8 cellular contexts compared by ENCODE assay signal in the genomic region with DNA sequence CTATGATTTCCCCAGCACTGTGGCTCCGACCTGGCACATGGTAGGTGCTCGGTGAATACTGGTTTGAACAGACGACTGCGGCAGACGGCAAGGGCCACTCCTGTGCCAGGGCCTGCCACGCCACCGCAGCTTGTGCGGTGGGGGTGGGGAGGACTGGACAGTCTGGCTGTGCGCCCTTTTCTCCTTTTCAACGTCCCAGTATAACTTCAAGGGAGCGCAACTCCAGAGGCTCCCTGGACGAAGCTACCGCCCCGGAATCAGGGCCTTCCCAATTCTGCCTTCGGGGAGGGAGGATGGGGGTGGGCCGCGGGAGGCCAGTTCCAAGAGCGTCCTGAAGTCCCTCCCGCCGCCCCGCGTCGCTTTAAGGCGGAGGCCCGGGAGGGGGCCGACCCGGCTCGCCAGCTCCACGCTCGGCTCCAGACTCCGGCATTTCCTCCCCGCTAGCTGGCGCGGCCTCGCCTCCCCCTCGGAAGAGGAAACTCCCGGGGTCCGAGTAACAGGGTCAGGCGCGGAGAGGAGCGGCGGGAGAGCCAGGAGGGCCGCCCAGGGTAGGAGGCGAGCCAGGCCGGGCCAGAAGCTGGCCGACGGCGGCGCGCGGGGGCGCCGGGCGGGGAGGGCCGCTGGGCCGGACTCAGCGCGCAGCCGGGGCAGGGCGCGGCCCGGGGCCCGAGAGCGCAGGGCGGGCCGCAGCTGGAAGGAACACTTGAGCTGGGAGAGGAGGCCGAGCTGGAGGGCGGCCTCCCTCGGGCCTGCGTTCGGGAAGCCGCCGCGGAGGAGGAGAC. TPM values are rescaled to one million over a fixed set of nuclear protein-coding genes. Genes with fewer than 3 reads are reported as not detected.
DNase-seq lines count a peak whose midpoint lies in the region; ATAC-seq and TF ChIP-seq lines count a peak whose summit lies in the region.

TSS of gene ITPRIPL2 (plus strand) at position 388 of the 782 bp plus-strand sequence. CDS start 498 bp downstream, outside the sequence.

- peaks cover 10% of the 10 kb centered on the region for H3K36me3 Mint-ChIP-seq in activated T-cell treated with anti-CD3 and anti-CD28 coated beads, Interleukin-2, amount 50 U/mL, for 24 hours (ENCODE audit: low read depth)
- H3K36me3 Mint-ChIP-seq in activated CD8-positive, alpha-beta T cell treated with anti-CD3 and anti-CD28 coated beads, Interleukin-2, amount 10 ng/mL, durations not matched to agents 7 days and 5 days (ENCODE audit: low read depth): no peaks in the 10 kb centered on the region

- ATAC-seq in activated CD8-positive, alpha-beta T cell treated with anti-CD3 and anti-CD28 coated beads, Interleukin-2, amount 10 ng/mL, durations not matched to agents 7 days and 5 days: peak; percentile 54
- ATAC-seq in GM18858 (IDR thresholded peaks at IDR 0.05; ENCODE audit: unreplicated experiment): no peak
- no peak for ATAC-seq in HG03565 (IDR thresholded peaks at IDR 0.05; ENCODE audit: unreplicated experiment)

- H3K4me3 Mint-ChIP-seq in activated T-cell treated with anti-CD3 and anti-CD28 coated beads, Interleukin-2, amount 50 U/mL, for 24 hours: peak within 1 kb of the TSS; percentile 69
- H3K4me3 Mint-ChIP-seq in activated CD8-positive, alpha-beta T cell treated with anti-CD3 and anti-CD28 coated beads, Interleukin-2, amount 10 ng/mL, durations not matched to agents 7 days and 5 days: peak within 1 kb of the TSS; percentile 64

- TF ChIP-seq CTCF in fibroblast of pulmonary artery (IDR thresholded peaks at IDR 0.05; ENCODE audit: low read length, missing control alignments): no peak

- H3K4me3 ChIP-seq in fibroblast of pulmonary artery (replicated peaks; ENCODE audit: low read depth, low read length): peak within 1 kb of the TSS; percentile 71

- peaks cover 42% of the 10 kb centered on the region for H3K27me3 Mint-ChIP-seq in activated T-cell treated with anti-CD3 and anti-CD28 coated beads, Interleukin-2, amount 50 U/mL, for 24 hours
- peaks cover 22% of the 10 kb centered on the region for H3K27me3 Mint-ChIP-seq in activated CD8-positive, alpha-beta T cell treated with anti-CD3 and anti-CD28 coated beads, Interleukin-2, amount 10 ng/mL, durations not matched to agents 7 days and 5 days (ENCODE audit: low read depth)

- no peaks in the 10 kb centered on the region for H3K9me3 Mint-ChIP-seq in activated T-cell treated with anti-CD3 and anti-CD28 coated beads, Interleukin-2, amount 50 U/mL, for 24 hours
- H3K9me3 Mint-ChIP-seq in activated CD8-positive, alpha-beta T cell treated with anti-CD3 and anti-CD28 coated beads, Interleukin-2, amount 10 ng/mL, durations not matched to agents 7 days and 5 days (ENCODE audit: insufficient read depth): no peaks in the 10 kb centered on the region

- POLR2A ChIA-PET in activated CD8-positive, alpha-beta T cell treated with anti-CD3 and anti-CD28 coated beads, Interleukin-2, amount 10 ng/mL, durations not matched to agents 7 days and 5 days (lab: Charles Lee): no interaction called here

- CTCF ChIA-PET in activated CD8-positive, alpha-beta T cell treated with anti-CD3 and anti-CD28 coated beads, Interleukin-2, amount 10 ng/mL, durations not matched to agents 7 days and 5 days (lab: Charles Lee): no interaction called here

- peak within 1 kb of the TSS; percentile 47 for H3K27ac Mint-ChIP-seq in activated T-cell treated with anti-CD3 and anti-CD28 coated beads, Interleukin-2, amount 50 U/mL, for 24 hours
- peak within 1 kb of the TSS; percentile 28 for H3K27ac Mint-ChIP-seq in activated CD8-positive, alpha-beta T cell treated with anti-CD3 and anti-CD28 coated beads, Interleukin-2, amount 10 ng/mL, durations not matched to agents 7 days and 5 days

- DNase-seq in activated T-cell treated with anti-CD3 and anti-CD28 coated beads, Interleukin-2, amount 50 U/mL, for 24 hours: peak; percentile 46
- DNase-seq in activated T-cell treated with anti-CD3 and anti-CD28 coated beads, Interleukin-2, amount 50 U/mL, for 1 hour: no peak
- DNase-seq in HuH-7.5 (ENCODE audit: low spot score) (peak; percentile 77), fibroblast of pulmonary artery (ENCODE audit: low read depth) (peak; percentile 94), myocyte (ENCODE audit: low read depth) (peak; percentile 94)
- peak; percentile 24 for DNase-seq in activated CD8-positive, alpha-beta T cell treated with anti-CD3 and anti-CD28 coated beads, Interleukin-2, amount 10 ng/mL, durations not matched to agents 7 days and 5 days

- peaks cover 23% of the 10 kb centered on the region for H3K4me1 Mint-ChIP-seq in activated T-cell treated with anti-CD3 and anti-CD28 coated beads, Interleukin-2, amount 50 U/mL, for 24 hours (ENCODE audit: low read depth)
- H3K4me1 Mint-ChIP-seq in activated CD8-positive, alpha-beta T cell treated with anti-CD3 and anti-CD28 coated beads, Interleukin-2, amount 10 ng/mL, durations not matched to agents 7 days and 5 days (ENCODE audit: low read depth): peaks cover 21% of the 10 kb centered on the region

RNA-seq across cellular contexts. Expression of gene ITPRIPL2, which starts in this region (rescaled TPM):
- 1 to 10 TPM; 2.3 TPM for total RNA-seq in activated CD8-positive, alpha-beta T cell treated with anti-CD3 and anti-CD28 coated beads, Interleukin-2, amount 10 ng/mL, durations not matched to agents 7 days and 5 days
- total RNA-seq in myocyte: 26.1 and 26.6 TPM in 2 replicates
- polyA plus RNA-seq in myocyte (2012): 28.6 TPM
